ENCODE assay signal across 8 cellular contexts in the genomic region with DNA sequence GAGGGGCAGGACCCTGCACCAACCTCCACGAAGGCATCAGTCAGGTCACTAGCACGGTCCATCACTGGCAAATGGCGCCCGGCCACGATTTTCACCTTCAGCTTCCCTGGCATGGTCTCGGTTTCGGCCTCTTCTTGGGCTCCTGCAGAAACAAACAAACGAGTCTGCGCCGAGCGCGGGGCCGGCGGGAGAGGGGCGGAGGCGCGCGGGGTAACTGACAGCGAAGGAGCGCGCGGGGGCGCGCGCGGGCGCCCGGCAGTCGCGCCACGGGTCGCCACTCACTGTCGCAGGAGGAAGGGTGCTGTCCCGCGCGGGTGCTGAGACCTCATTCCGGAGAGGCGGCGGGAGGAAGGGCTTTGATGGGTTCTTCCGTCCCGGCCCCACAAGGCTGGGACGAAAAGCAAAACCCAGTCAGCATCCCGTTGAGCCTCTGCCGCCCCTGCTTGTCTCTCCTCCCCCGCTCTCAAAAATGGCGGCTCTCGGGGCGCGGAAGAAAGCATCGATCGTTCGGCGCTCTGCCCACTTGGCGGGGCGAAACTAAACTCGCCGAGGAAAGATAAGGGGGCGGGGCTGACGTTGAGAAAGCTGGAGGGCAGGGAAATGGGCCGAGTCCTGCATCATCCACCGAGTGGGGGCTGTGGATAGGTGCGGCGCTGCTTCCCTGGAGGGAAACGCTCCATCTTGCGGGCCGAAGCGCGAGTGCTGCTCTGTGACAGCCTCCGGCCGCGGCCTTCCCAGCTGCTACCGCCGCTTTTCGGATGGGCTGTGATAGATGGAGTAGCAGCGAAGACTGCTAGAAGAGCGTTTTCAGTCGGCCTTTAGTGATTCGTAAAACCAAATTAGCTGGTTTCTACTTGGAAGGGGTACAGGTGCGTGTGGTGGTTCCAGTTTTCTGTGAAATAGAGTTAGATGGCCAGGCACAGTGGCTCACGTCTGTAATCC. TPM values are rescaled to one million over a fixed set of nuclear protein-coding genes. Genes with fewer than 3 reads are reported as not detected.
DNase-seq lines count a peak whose midpoint lies in the region; ATAC-seq, FAIRE-seq and TF ChIP-seq lines count a peak whose summit lies in the region.

Gene C2CD5, minus strand, starts transcription at position 505 of the 942 bp plus-strand sequence. Its CDS starts 392 bp downstream, at position 113.

- H3K9me3 Mint-ChIP-seq in T-helper 1 cell treated with Interleukin-12 subunit alpha and Interleukin-12 subunit beta and Interleukin-4 antibody, amounts not matched to agents 30 μg/mL and 1 μg/mL, for 36 hours, result no peaks in the 10 kb centered on the region

- intact Hi-C loops in left ventricle myocardium superior (cut with micrococcal nuclease) (loop anchor here (10.0 kb wide), 1 partner anchor 80 kb away; the partner anchor contains the start of gene ETNK1), psoas muscle (cut with DNase I) (loop anchor here (1.0 to 5.0 kb wide), 2 partner anchors 81 to 83 kb away; partner anchors contain the start of gene ETNK1 (in 2 of the 2))

- H3K4me3 Mint-ChIP-seq in T-helper 1 cell treated with Interleukin-12 subunit alpha and Interleukin-12 subunit beta and Interleukin-4 antibody, amounts not matched to agents 30 μg/mL and 1 μg/mL, for 36 hours, result peak within 1 kb of the TSS; percentile 93

- H3K27ac Mint-ChIP-seq in T-helper 1 cell treated with Interleukin-12 subunit alpha and Interleukin-12 subunit beta and Interleukin-4 antibody, amounts not matched to agents 30 μg/mL and 1 μg/mL, for 36 hours, result peak within 1 kb of the TSS; percentile 92

- H3K36me3 Mint-ChIP-seq in T-helper 1 cell treated with Interleukin-12 subunit alpha and Interleukin-12 subunit beta and Interleukin-4 antibody, amounts not matched to agents 30 μg/mL and 1 μg/mL, for 36 hours (ENCODE audit: low read depth), result peaks cover 22% of the 10 kb centered on the region

- no peak for FAIRE-seq in urothelium cell line (lab: Jason Lieb, UNC)

- in situ Hi-C loops in GM13976 (cut with MboI; ENCODE audit: low sequenced_read_pairs, unreplicated experiment), result no loop called here

- H3K4me1 ChIP-seq in psoas muscle, result peaks cover 9% of the 10 kb centered on the region

- TF ChIP-seq CTCF in GM13976 (IDR thresholded peaks at IDR 0.05; ENCODE audit: borderline replicate concordance, control extremely low read depth, extremely low read depth, insufficient read depth, missing control alignments) (peak; percentile 52), psoas muscle (IDR thresholded peaks at IDR 0.05) (peak; percentile 26)

- H3K9me3 ChIP-seq in psoas muscle, result no peaks in the 10 kb centered on the region

- peak; percentile 83 for ATAC-seq in HG02852 (IDR thresholded peaks at IDR 0.05; ENCODE audit: unreplicated experiment)
- peak; percentile 97 for ATAC-seq in left ventricle myocardium superior
- ATAC-seq in psoas muscle, result peak; percentile 96 to 97 (median 96)

- H3K4me1 Mint-ChIP-seq in T-helper 1 cell treated with Interleukin-12 subunit alpha and Interleukin-12 subunit beta and Interleukin-4 antibody, amounts not matched to agents 30 μg/mL and 1 μg/mL, for 36 hours (ENCODE audit: low read depth), result peaks cover 33% of the 10 kb centered on the region

- peak within 1 kb of the TSS; percentile 93 for H3K4me3 ChIP-seq in psoas muscle

- DNase-seq in GM13976 (ENCODE audit: low spot score) (peak; percentile 91), NCI-H1436 treated with DMSO at 0.1 percent for 48 hours (lab: John Stamatoyannopoulos, UW) (peak; percentile 89), amygdala (lab: John Stamatoyannopoulos, UW) (peak; percentile 72 to 98 (median 94)), left ventricle myocardium superior (peak; percentile 97), psoas muscle (peak; percentile 98 to 99), urothelium cell line (ENCODE audit: low spot score) (peak; percentile 94)

- WGBS in psoas muscle, 3 donors, result 0 to 1% (median 1%) methylated on average over 76 to 80 of the region's 80 CpGs

- peak within 1 kb of the TSS; percentile 86 for H3K27ac ChIP-seq in psoas muscle

- H3K27me3 ChIP-seq in psoas muscle (ENCODE audit: insufficient read depth in 3 of 3, low read length in 2 of 3), result no peaks in the 10 kb centered on the region

- H3K36me3 ChIP-seq in psoas muscle (ENCODE audit: insufficient read depth in 1 of 2, low read depth in 1 of 2), result no peaks in the 10 kb centered on the region

- H3K27me3 Mint-ChIP-seq in T-helper 1 cell treated with Interleukin-12 subunit alpha and Interleukin-12 subunit beta and Interleukin-4 antibody, amounts not matched to agents 30 μg/mL and 1 μg/mL, for 36 hours (ENCODE audit: low read depth), result peaks cover 14% of the 10 kb centered on the region

RNA-seq across cellular contexts. Expression of gene C2CD5, which starts in this region (rescaled TPM):
- total RNA-seq in left ventricle myocardium superior (25.4 TPM), psoas muscle (10 to 100 TPM in 1 of 4 donors, 1 to 10 TPM in 3; 5.9 to 13.4 (median 6.9) TPM)
- polyA plus RNA-seq in psoas muscle, result 1 to 10 TPM; 2.5 to 4.0 (median 2.7) TPM

Comparison
In these comparisons a context has a peak if more than half of its experiments do, and no peak if none do; other contexts are left out.
1. Peak in every context shown above with its lines: DNase-seq, ATAC-seq, H3K4me3 ChIP-seq and H3K27ac ChIP-seq.